In the genomic region with DNA sequence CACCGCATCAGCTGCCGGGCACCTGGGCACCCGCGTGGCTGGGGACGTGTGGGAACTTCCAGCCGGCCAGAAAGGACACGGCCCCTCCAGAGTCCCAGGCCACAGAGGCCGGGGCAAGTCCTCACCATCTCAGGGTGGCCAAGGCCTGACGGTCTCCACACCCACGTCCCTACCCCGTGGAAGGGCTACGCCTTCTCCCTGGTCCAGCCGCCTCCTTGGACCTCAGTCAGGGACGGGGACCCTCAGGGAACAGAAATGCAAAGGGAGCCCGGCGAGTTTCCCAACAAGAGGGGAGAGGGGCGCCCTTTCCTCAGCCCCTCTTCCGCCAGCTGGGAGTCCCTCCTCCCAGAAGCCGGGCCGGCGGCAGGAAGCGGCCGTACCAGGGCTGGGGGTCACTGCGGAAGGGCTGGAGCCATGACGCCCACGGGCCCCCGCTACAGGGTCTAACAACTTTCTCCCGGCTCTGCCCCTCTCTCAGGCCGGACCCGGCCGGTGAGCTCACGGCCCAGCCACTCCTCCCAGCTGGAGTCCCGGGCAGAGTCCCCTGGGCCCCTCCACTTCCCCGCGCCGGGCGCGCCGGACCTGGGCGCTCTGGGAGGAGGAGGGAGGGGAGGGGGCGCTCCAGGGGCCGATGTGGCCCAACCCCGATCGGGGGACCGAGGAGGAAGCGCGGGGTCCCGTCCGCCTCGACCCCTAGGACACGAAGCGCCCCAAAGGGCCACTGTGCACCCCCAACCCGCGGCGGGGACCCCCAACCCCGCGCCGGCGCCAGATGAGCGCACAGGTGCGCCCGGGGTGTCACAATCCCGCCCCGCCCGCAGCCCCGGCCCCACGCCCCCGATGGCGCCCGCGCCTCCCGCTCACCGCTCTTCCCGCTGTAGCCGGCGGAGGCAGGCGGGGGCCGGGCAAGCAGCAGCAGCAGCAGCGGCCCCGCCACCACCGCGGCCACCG, we compare ENCODE assay signal across 1 cellular context.
TF ChIP-seq lines count a peak whose summit lies in the region.

No MANE protein-coding gene starts in this region.

TF ChIP-seq in HepG2, 621 proteins besides CTCF, POLR2A, EP300 and RAD21 (continued from another document and continues in another):
- TF ChIP-seq, protein P1, sequence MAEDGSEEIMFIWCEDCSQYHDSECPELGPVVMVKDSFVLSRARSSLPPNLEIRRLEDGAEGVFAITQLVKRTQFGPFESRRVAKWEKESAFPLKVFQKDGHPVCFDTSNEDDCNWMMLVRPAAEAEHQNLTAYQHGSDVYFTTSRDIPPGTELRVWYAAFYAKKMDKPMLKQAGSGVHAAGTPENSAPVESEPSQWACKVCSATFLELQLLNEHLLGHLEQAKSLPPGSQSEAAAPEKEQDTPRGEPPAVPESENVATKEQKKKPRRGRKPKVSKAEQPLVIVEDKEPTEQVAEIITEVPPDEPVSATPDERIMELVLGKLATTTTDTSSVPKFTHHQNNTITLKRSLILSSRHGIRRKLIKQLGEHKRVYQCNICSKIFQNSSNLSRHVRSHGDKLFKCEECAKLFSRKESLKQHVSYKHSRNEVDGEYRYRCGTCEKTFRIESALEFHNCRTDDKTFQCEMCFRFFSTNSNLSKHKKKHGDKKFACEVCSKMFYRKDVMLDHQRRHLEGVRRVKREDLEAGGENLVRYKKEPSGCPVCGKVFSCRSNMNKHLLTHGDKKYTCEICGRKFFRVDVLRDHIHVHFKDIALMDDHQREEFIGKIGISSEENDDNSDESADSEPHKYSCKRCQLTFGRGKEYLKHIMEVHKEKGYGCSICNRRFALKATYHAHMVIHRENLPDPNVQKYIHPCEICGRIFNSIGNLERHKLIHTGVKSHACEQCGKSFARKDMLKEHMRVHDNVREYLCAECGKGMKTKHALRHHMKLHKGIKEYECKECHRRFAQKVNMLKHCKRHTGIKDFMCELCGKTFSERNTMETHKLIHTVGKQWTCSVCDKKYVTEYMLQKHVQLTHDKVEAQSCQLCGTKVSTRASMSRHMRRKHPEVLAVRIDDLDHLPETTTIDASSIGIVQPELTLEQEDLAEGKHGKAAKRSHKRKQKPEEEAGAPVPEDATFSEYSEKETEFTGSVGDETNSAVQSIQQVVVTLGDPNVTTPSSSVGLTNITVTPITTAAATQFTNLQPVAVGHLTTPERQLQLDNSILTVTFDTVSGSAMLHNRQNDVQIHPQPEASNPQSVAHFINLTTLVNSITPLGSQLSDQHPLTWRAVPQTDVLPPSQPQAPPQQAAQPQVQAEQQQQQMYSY (CRISPR knock-in tag; IDR thresholded peaks at IDR 0.05): no peak
- TF ChIP-seq ZBTB38 (CRISPR knock-in tag; IDR thresholded peaks at IDR 0.05) (peak; percentile 65; the same call in 1 of the 2 replicates), KLF16 (CRISPR knock-in tag; IDR thresholded peaks at IDR 0.05) (peak in 1 of 2 experiments; percentile 65; a peak in 1 of 4 replicates), ZFX (CRISPR knock-in tag; IDR thresholded peaks at IDR 0.05; ENCODE audit: low read depth) (peak; percentile 76), AGO2 (optimal IDR thresholded peaks at IDR 0.05; ENCODE audit: low read depth, low read length) (peak; percentile 37), ZFYVE20 (CRISPR knock-in tag; IDR thresholded peaks at IDR 0.05; ENCODE audit: borderline replicate concordance, low read depth) (no peak), HNF4G (IDR thresholded peaks at IDR 0.05; ENCODE audit: borderline replicate concordance, low read depth, low read length) (0 out of 2 replicates have a peak, but pooled peaks have one; percentile 21), HNF4G (CRISPR knock-in tag; IDR thresholded peaks at IDR 0.05; ENCODE audit: borderline replicate concordance, low read depth) (no peak), ZNF788 (CRISPR knock-in tag; IDR thresholded peaks at IDR 0.05; ENCODE audit: borderline replicate concordance) (peak; percentile 72; the same call in 1 of the 2 replicates), ZNF724P (CRISPR knock-in tag; IDR thresholded peaks at IDR 0.05; ENCODE audit: borderline replicate concordance) (no peak), SAFB2 (CRISPR knock-in tag; IDR thresholded peaks at IDR 0.05; ENCODE audit: borderline replicate concordance, low read depth) (0 out of 2 replicates have a peak, but pooled peaks have one; percentile 33), ZNF317 (CRISPR knock-in tag; IDR thresholded peaks at IDR 0.05) (0 out of 2 replicates have a peak, but pooled peaks have one; percentile 49), ZNF543 (CRISPR knock-in tag; IDR thresholded peaks at IDR 0.05) (0 out of 2 replicates have a peak, but pooled peaks have one; percentile 3), ZNF263 (CRISPR knock-in tag; IDR thresholded peaks at IDR 0.05) (peak; percentile 79), KMT2A (CRISPR knock-in tag; IDR thresholded peaks at IDR 0.05) (0 out of 2 replicates have a peak, but pooled peaks have one; percentile 17), CCDC6 (CRISPR knock-in tag; IDR thresholded peaks at IDR 0.05) (no peak), TAF1 (CRISPR knock-in tag; IDR thresholded peaks at IDR 0.05) (peak; percentile 32; the same call in 1 of the 2 replicates), ETV6 (CRISPR knock-in tag; conservative IDR thresholded peaks at IDR 0.05) (peak; percentile 46), ZNF589 (CRISPR knock-in tag; conservative IDR thresholded peaks at IDR 0.05) (no peak), ZNF749 (CRISPR knock-in tag; IDR thresholded peaks at IDR 0.05; ENCODE audit: borderline replicate concordance) (no peak), ZNF160 (CRISPR knock-in tag; IDR thresholded peaks at IDR 0.05) (0 out of 2 replicates have a peak, but pooled peaks have one; percentile 31), ZSCAN31 (CRISPR knock-in tag; IDR thresholded peaks at IDR 0.05; ENCODE audit: low read depth) (0 out of 2 replicates have a peak, but pooled peaks have one; percentile 52)
- TF ChIP-seq, protein P2, sequence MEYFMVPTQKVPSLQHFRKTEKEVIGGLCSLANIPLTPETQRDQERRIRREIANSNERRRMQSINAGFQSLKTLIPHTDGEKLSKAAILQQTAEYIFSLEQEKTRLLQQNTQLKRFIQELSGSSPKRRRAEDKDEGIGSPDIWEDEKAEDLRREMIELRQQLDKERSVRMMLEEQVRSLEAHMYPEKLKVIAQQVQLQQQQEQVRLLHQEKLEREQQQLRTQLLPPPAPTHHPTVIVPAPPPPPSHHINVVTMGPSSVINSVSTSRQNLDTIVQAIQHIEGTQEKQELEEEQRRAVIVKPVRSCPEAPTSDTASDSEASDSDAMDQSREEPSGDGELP (IDR thresholded peaks at IDR 0.05; ENCODE audit: borderline replicate concordance, low read depth): peak; percentile 89
- TF ChIP-seq, protein P3, sequence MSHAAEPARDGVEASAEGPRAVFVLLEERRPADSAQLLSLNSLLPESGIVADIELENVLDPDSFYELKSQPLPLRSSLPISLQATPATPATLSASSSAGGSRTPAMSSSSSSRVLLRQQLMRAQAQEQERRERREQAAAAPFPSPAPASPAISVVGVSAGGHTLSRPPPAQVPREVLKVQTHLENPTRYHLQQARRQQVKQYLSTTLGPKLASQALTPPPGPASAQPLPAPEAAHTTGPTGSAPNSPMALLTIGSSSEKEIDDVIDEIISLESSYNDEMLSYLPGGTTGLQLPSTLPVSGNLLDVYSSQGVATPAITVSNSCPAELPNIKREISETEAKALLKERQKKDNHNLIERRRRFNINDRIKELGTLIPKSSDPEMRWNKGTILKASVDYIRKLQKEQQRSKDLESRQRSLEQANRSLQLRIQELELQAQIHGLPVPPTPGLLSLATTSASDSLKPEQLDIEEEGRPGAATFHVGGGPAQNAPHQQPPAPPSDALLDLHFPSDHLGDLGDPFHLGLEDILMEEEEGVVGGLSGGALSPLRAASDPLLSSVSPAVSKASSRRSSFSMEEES (CRISPR knock-in tag; IDR thresholded peaks at IDR 0.05): 0 out of 2 replicates have a peak, but pooled peaks have one; percentile 14
- TF ChIP-seq, protein P4, sequence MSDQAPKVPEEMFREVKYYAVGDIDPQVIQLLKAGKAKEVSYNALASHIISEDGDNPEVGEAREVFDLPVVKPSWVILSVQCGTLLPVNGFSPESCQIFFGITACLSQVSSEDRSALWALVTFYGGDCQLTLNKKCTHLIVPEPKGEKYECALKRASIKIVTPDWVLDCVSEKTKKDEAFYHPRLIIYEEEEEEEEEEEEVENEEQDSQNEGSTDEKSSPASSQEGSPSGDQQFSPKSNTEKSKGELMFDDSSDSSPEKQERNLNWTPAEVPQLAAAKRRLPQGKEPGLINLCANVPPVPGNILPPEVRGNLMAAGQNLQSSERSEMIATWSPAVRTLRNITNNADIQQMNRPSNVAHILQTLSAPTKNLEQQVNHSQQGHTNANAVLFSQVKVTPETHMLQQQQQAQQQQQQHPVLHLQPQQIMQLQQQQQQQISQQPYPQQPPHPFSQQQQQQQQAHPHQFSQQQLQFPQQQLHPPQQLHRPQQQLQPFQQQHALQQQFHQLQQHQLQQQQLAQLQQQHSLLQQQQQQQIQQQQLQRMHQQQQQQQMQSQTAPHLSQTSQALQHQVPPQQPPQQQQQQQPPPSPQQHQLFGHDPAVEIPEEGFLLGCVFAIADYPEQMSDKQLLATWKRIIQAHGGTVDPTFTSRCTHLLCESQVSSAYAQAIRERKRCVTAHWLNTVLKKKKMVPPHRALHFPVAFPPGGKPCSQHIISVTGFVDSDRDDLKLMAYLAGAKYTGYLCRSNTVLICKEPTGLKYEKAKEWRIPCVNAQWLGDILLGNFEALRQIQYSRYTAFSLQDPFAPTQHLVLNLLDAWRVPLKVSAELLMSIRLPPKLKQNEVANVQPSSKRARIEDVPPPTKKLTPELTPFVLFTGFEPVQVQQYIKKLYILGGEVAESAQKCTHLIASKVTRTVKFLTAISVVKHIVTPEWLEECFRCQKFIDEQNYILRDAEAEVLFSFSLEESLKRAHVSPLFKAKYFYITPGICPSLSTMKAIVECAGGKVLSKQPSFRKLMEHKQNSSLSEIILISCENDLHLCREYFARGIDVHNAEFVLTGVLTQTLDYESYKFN (CRISPR knock-in tag; conservative IDR thresholded peaks at IDR 0.05): peak; percentile 34; the same call in 1 of the 2 replicates
- TF ChIP-seq, protein P5, sequence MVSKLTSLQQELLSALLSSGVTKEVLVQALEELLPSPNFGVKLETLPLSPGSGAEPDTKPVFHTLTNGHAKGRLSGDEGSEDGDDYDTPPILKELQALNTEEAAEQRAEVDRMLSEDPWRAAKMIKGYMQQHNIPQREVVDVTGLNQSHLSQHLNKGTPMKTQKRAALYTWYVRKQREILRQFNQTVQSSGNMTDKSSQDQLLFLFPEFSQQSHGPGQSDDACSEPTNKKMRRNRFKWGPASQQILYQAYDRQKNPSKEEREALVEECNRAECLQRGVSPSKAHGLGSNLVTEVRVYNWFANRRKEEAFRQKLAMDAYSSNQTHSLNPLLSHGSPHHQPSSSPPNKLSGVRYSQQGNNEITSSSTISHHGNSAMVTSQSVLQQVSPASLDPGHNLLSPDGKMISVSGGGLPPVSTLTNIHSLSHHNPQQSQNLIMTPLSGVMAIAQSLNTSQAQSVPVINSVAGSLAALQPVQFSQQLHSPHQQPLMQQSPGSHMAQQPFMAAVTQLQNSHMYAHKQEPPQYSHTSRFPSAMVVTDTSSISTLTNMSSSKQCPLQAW (CRISPR knock-in tag; IDR thresholded peaks at IDR 0.05): peak; percentile 64
- TF ChIP-seq, protein P6, sequence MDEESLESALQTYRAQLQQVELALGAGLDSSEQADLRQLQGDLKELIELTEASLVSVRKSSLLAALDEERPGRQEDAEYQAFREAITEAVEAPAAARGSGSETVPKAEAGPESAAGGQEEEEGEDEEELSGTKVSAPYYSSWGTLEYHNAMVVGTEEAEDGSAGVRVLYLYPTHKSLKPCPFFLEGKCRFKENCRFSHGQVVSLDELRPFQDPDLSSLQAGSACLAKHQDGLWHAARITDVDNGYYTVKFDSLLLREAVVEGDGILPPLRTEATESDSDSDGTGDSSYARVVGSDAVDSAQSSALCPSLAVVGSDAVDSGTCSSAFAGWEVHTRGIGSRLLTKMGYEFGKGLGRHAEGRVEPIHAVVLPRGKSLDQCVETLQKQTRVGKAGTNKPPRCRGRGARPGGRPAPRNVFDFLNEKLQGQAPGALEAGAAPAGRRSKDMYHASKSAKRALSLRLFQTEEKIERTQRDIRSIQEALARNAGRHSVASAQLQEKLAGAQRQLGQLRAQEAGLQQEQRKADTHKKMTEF (CRISPR knock-in tag; IDR thresholded peaks at IDR 0.05): peak; percentile 45
- TF ChIP-seq, protein P7, sequence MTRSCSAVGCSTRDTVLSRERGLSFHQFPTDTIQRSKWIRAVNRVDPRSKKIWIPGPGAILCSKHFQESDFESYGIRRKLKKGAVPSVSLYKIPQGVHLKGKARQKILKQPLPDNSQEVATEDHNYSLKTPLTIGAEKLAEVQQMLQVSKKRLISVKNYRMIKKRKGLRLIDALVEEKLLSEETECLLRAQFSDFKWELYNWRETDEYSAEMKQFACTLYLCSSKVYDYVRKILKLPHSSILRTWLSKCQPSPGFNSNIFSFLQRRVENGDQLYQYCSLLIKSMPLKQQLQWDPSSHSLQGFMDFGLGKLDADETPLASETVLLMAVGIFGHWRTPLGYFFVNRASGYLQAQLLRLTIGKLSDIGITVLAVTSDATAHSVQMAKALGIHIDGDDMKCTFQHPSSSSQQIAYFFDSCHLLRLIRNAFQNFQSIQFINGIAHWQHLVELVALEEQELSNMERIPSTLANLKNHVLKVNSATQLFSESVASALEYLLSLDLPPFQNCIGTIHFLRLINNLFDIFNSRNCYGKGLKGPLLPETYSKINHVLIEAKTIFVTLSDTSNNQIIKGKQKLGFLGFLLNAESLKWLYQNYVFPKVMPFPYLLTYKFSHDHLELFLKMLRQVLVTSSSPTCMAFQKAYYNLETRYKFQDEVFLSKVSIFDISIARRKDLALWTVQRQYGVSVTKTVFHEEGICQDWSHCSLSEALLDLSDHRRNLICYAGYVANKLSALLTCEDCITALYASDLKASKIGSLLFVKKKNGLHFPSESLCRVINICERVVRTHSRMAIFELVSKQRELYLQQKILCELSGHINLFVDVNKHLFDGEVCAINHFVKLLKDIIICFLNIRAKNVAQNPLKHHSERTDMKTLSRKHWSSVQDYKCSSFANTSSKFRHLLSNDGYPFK (CRISPR knock-in tag; IDR thresholded peaks at IDR 0.05; ENCODE audit: borderline replicate concordance): peak; percentile 24; the same call in 1 of the 2 replicates
- TF ChIP-seq, protein P8, sequence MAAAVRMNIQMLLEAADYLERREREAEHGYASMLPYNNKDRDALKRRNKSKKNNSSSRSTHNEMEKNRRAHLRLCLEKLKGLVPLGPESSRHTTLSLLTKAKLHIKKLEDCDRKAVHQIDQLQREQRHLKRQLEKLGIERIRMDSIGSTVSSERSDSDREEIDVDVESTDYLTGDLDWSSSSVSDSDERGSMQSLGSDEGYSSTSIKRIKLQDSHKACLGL (CRISPR knock-in tag; IDR thresholded peaks at IDR 0.05): peak; percentile 63; the same call in 1 of the 2 replicates
- TF ChIP-seq, protein P9, sequence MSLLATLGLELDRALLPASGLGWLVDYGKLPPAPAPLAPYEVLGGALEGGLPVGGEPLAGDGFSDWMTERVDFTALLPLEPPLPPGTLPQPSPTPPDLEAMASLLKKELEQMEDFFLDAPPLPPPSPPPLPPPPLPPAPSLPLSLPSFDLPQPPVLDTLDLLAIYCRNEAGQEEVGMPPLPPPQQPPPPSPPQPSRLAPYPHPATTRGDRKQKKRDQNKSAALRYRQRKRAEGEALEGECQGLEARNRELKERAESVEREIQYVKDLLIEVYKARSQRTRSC (CRISPR knock-in tag; IDR thresholded peaks at IDR 0.05; ENCODE audit: low read depth): no peak
- TF ChIP-seq, protein P10, sequence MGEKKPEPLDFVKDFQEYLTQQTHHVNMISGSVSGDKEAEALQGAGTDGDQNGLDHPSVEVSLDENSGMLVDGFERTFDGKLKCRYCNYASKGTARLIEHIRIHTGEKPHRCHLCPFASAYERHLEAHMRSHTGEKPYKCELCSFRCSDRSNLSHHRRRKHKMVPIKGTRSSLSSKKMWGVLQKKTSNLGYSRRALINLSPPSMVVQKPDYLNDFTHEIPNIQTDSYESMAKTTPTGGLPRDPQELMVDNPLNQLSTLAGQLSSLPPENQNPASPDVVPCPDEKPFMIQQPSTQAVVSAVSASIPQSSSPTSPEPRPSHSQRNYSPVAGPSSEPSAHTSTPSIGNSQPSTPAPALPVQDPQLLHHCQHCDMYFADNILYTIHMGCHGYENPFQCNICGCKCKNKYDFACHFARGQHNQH (CRISPR knock-in tag; IDR thresholded peaks at IDR 0.05): peak; percentile 36; the same call in 1 of the 2 replicates
